ENCODE assay signal across 9 cellular contexts in genomic region chr6:135496805-135497411, GRCh38. TPM values are rescaled to one million over a fixed set of nuclear protein-coding genes. Genes with fewer than 3 reads are reported as not detected.
DNase-seq lines count a peak whose midpoint lies in the region; ATAC-seq and TF ChIP-seq lines count a peak whose summit lies in the region.
"Had no signal": no experiment of that assay in that cellular context is flagged by ENCODE, and none has a peak within 500 bp of the region (broad histone marks: within the 10 kb centered on the region; RNA-seq: fewer than 3 reads in every experiment).

No MANE protein-coding gene starts in this region.

- peaks cover 13% of the 10 kb centered on the region; the same call in 1 of the 2 replicates for H3K36me3 ChIP-seq in BLaER1
- H3K36me3 ChIP-seq in MG63 = peaks cover 34% of the 10 kb centered on the region
- no peaks in the 10 kb centered on the region for H3K36me3 ChIP-seq in neural cell (ENCODE audit: insufficient read depth, low read length)

- H3K27me3 Mint-ChIP-seq in activated T-cell treated with anti-CD3 and anti-CD28 coated beads, Interleukin-2, amount 50 U/mL, for 4 hours (ENCODE audit: low read depth) = no peaks in the 10 kb centered on the region
- H3K27me3 Mint-ChIP-seq: naive thymus-derived CD8-positive, alpha-beta T cell had no signal

- no peaks in the 10 kb centered on the region for H3K9me3 Mint-ChIP-seq in activated T-cell treated with anti-CD3 and anti-CD28 coated beads, Interleukin-2, amount 50 U/mL, for 4 hours
- H3K9me3 Mint-ChIP-seq: naive thymus-derived CD8-positive, alpha-beta T cell had no signal

- peaks cover 8% of the 10 kb centered on the region for H3K79me2 ChIP-seq in neural cell (replicated peaks; ENCODE audit: insufficient read depth, low read length)

- no peak for TF ChIP-seq CTCF in neural cell (IDR thresholded peaks at IDR 0.05; ENCODE audit: poor library complexity, severe bottlenecking)

- H3K4me3 Mint-ChIP-seq in activated T-cell treated with anti-CD3 and anti-CD28 coated beads, Interleukin-2, amount 50 U/mL, for 4 hours = no peak overlapping the region

- H3K27ac ChIP-seq in BLaER1 (peak overlapping the region; percentile 80), neural cell (ENCODE audit: low read length) (peak overlapping the region; percentile 87)

- peak overlapping the region; percentile 86 for H3K4me2 ChIP-seq in BLaER1
- peak overlapping the region; percentile 53 for H3K4me2 ChIP-seq in neural cell (ENCODE audit: low read length)

- no peaks in the 10 kb centered on the region for H3K9me3 ChIP-seq in BLaER1
- H3K9me3 ChIP-seq in MG63 = peaks cover 2% of the 10 kb centered on the region; the same call in 1 of the 2 replicates
- H3K9me3 ChIP-seq in neural cell (ENCODE audit: low read length) = no peaks in the 10 kb centered on the region

- H3K4me1 ChIP-seq in BLaER1 = peaks cover 24% of the 10 kb centered on the region

- H3K9ac ChIP-seq in BLaER1 (peak overlapping the region; percentile 84), neural cell (ENCODE audit: low read length) (peak overlapping the region; percentile 84)

- peaks cover 9% of the 10 kb centered on the region for H3K4me1 Mint-ChIP-seq in activated T-cell treated with anti-CD3 and anti-CD28 coated beads, Interleukin-2, amount 50 U/mL, for 4 hours (ENCODE audit: low read depth)

- TF ChIP-seq RAD21 in neural cell (conservative IDR thresholded peaks at IDR 0.05) = no peak

- ATAC-seq in GM21825 (IDR thresholded peaks at IDR 0.05; ENCODE audit: unreplicated experiment) = no peak
- no peak for ATAC-seq in HG02678 (IDR thresholded peaks at IDR 0.05; ENCODE audit: unreplicated experiment)
- no peak for ATAC-seq in HG03521 (IDR thresholded peaks at IDR 0.05; ENCODE audit: unreplicated experiment)
- no peak for ATAC-seq in activated T-cell treated with anti-CD3 and anti-CD28 coated beads, Interleukin-2, amount 50 U/mL, for 4 hours

- no peak for DNase-seq in MG63
- DNase-seq in dermis blood vessel endothelial cell = peak; percentile 11
- DNase-seq in activated T-cell treated with anti-CD3 and anti-CD28 coated beads, Interleukin-2, amount 50 U/mL, for 4 hours = no peak

- no peaks in the 10 kb centered on the region for H4K20me1 ChIP-seq in BLaER1
- H4K20me1 ChIP-seq in neural cell (ENCODE audit: insufficient read depth) = no peaks in the 10 kb centered on the region

- H3K27me3 ChIP-seq in BLaER1 (no peaks in the 10 kb centered on the region), MG63 (no peaks in the 10 kb centered on the region), neural cell (ENCODE audit: insufficient read depth, low read depth, low read length) (no peaks in the 10 kb centered on the region)

- no peak for TF ChIP-seq EP300 in neural cell (conservative IDR thresholded peaks at IDR 0.05; ENCODE audit: poor library complexity, severe bottlenecking)

- H3K9me2 ChIP-seq in neural cell (ENCODE audit: insufficient read depth, low read length) = no peaks in the 10 kb centered on the region

- peaks cover 15% of the 10 kb centered on the region for H3K36me3 Mint-ChIP-seq in activated T-cell treated with anti-CD3 and anti-CD28 coated beads, Interleukin-2, amount 50 U/mL, for 4 hours (ENCODE audit: insufficient read depth)

- H3F3A ChIP-seq in neural cell (ENCODE audit: insufficient read depth, low read length, poor library complexity, severe bottlenecking) = peaks cover 3% of the 10 kb centered on the region

- H3K4me3 ChIP-seq in BLaER1 (peak overlapping the region; percentile 93), MG63 (peak overlapping the region; percentile 69), neural cell (ENCODE audit: low read length) (peak overlapping the region; percentile 96)

- H2AFZ ChIP-seq in neural cell (ENCODE audit: low read depth, low read length) = peak overlapping the region; percentile 88

TF ChIP-seq in neural cell, 6 proteins besides CTCF, POLR2A, EP300 and RAD21:
- TF ChIP-seq REST (IDR thresholded peaks at IDR 0.05; ENCODE audit: borderline replicate concordance) = no peak
- no peak for TF ChIP-seq EZH2 (IDR thresholded peaks at IDR 0.05; ENCODE audit: borderline replicate concordance, insufficient read depth, low read length, poor library complexity, severe bottlenecking)
- TF ChIP-seq TAF1 (IDR thresholded peaks at IDR 0.05; ENCODE audit: low read depth) = no peak
- TF ChIP-seq MXI1 (conservative IDR thresholded peaks at IDR 0.05; ENCODE audit: poor library complexity, severe bottlenecking) = no peak
- no peak for TF ChIP-seq POLR2AphosphoS5 (IDR thresholded peaks at IDR 0.05)
- no peak for TF ChIP-seq SMC3 (conservative IDR thresholded peaks at IDR 0.05; ENCODE audit: poor library complexity)

RNA-seq across cellular contexts. Expression of gene AHI1, which starts 0.6 kb away (rescaled TPM):
- total RNA-seq in MG63 (2014; rRNA removed; shearing (Covaris generic); ENCODE audit: low replicate concordance) = 4.7 and 10.3 TPM in 2 replicates
- total RNA-seq in dermis blood vessel endothelial cell = 11.8 and 14.1 TPM in 2 replicates
- 54.7 and 58.2 TPM in 2 replicates for polyA plus RNA-seq in neural cell
- polyA minus RNA-seq in neural cell = 41.4 and 56.8 TPM in 2 replicates
- 10 to 100 TPM; 25.3 to 35.5 (median 32.8) TPM for total RNA-seq in activated T-cell treated with anti-CD3 and anti-CD28 coated beads, Interleukin-2, amount 50 U/mL, for 4 hours
